ENCODE assay signal across 1 cellular context in genomic region chr7:47636111-47636692, GRCh38.
TF ChIP-seq lines count a peak whose summit lies in the region.

No MANE protein-coding gene starts in this region.

TF ChIP-seq in IMR-90, 13 proteins besides CTCF, POLR2A, EP300 and RAD21:
- no peak for TF ChIP-seq USF2 (IDR thresholded peaks at IDR 0.05; ENCODE audit: low read depth, low read length)
- no peak for TF ChIP-seq NFE2L2 (IDR thresholded peaks at IDR 0.05; ENCODE audit: low read depth, low read length)
- no peak for TF ChIP-seq MAFK (IDR thresholded peaks at IDR 0.05; ENCODE audit: low read depth, low read length)
- TF ChIP-seq CEBPB (IDR thresholded peaks at IDR 0.05; ENCODE audit: low read depth, low read length) = no peak
- TF ChIP-seq ELK1 (IDR thresholded peaks at IDR 0.05; ENCODE audit: borderline replicate concordance, low read depth, low read length) = no peak
- no peak for TF ChIP-seq BHLHE40 (IDR thresholded peaks at IDR 0.05; ENCODE audit: low read depth, low read length)
- TF ChIP-seq MAZ (IDR thresholded peaks at IDR 0.05; ENCODE audit: borderline replicate concordance, low read depth, low read length) = no peak
- TF ChIP-seq SMC3 (IDR thresholded peaks at IDR 0.05; ENCODE audit: low read depth, low read length) = no peak
- no peak for TF ChIP-seq CHD1 (IDR thresholded peaks at IDR 0.05; ENCODE audit: low read depth, low read length)
- no peak for TF ChIP-seq RFX5 (IDR thresholded peaks at IDR 0.05; ENCODE audit: low read depth, low read length)
- no peak for TF ChIP-seq MXI1 (IDR thresholded peaks at IDR 0.05; ENCODE audit: borderline replicate concordance, low read depth, low read length)
- TF ChIP-seq FOS (IDR thresholded peaks at IDR 0.05; ENCODE audit: low read depth, low read length) = no peak
- no peak for TF ChIP-seq RCOR1 (IDR thresholded peaks at IDR 0.05; ENCODE audit: insufficient replicate concordance, low read length)
